In genomic region chr20:62121776-62122658, GRCh38 we compare ENCODE assay signal across 8 cellular contexts. TPM values are rescaled to one million over a fixed set of nuclear protein-coding genes. Genes with fewer than 3 reads are reported as not detected.
DNase-seq lines count a peak whose midpoint lies in the region; ATAC-seq and TF ChIP-seq lines count a peak whose summit lies in the region.

Gene LSM14B (plus strand): TSS chr20:62122475. CDS start chr20:62122667, 192 bp downstream.

- H3K4me3 Mint-ChIP-seq in activated T-cell treated with anti-CD3 and anti-CD28 coated beads, Interleukin-2, amount 50 U/mL, for 24 hours: peak within 1 kb of the TSS; percentile 84

- H3K36me3 ChIP-seq in mucosa of stomach (ENCODE audit: control insufficient read depth, insufficient read depth, low read length): peaks cover under 1% of the 10 kb centered on the region

- H3K9ac ChIP-seq in mucosa of stomach (ENCODE audit: low read length): peak within 1 kb of the TSS; percentile 72

- peaks cover 12% of the 10 kb centered on the region for H3K4me1 ChIP-seq in mucosa of stomach (ENCODE audit: control insufficient read depth, insufficient read depth, low read length)

- H3K9me3 ChIP-seq in mucosa of stomach (ENCODE audit: control insufficient read depth, low read length): no peaks in the 10 kb centered on the region

- peak; percentile 98 for DNase-seq in DMS53 (lab: John Stamatoyannopoulos, UW)
- DNase-seq in KG1 (lab: John Stamatoyannopoulos, UW): peak; percentile 90
- DNase-seq in activated T-cell treated with anti-CD3 and anti-CD28 coated beads, Interleukin-2, amount 50 U/mL, for 24 hours: peak; percentile 99
- peak; percentile 98 to 100 for DNase-seq in erythroblast (lab: John Stamatoyannopoulos, UW)
- peak; percentile 98 for DNase-seq in stimulated activated CD8-positive, alpha-beta memory T cell treated with anti-CD3 and anti-CD28 coated beads, Interleukin-4, amount 100 ng/mL, for 48 hours

- TF ChIP-seq POLR2A in erythroblast (IDR thresholded peaks at IDR 0.05; ENCODE audit: low read length): peak; percentile 67

- peak within 1 kb of the TSS; percentile 67 for H3K4me3 ChIP-seq in mucosa of stomach (ENCODE audit: low read length)

- H3K9me3 Mint-ChIP-seq in activated T-cell treated with anti-CD3 and anti-CD28 coated beads, Interleukin-2, amount 50 U/mL, for 24 hours: no peaks in the 10 kb centered on the region

- H3K27ac Mint-ChIP-seq in activated T-cell treated with anti-CD3 and anti-CD28 coated beads, Interleukin-2, amount 50 U/mL, for 24 hours: peak within 1 kb of the TSS; percentile 95

- ATAC-seq in GM21723 (IDR thresholded peaks at IDR 0.05; ENCODE audit: unreplicated experiment): peak; percentile 74

- peaks cover 23% of the 10 kb centered on the region for H3K27me3 ChIP-seq in mucosa of stomach (ENCODE audit: control insufficient read depth, insufficient read depth, low read length)

- H3K4me1 Mint-ChIP-seq in activated T-cell treated with anti-CD3 and anti-CD28 coated beads, Interleukin-2, amount 50 U/mL, for 24 hours (ENCODE audit: low read depth): peaks cover 58% of the 10 kb centered on the region

- no peaks in the 10 kb centered on the region for H3K27me3 Mint-ChIP-seq in activated T-cell treated with anti-CD3 and anti-CD28 coated beads, Interleukin-2, amount 50 U/mL, for 24 hours

- peaks cover 42% of the 10 kb centered on the region for H3K36me3 Mint-ChIP-seq in activated T-cell treated with anti-CD3 and anti-CD28 coated beads, Interleukin-2, amount 50 U/mL, for 24 hours (ENCODE audit: low read depth)

TF ChIP-seq in PFSK-1, 5 proteins besides CTCF, POLR2A, EP300 and RAD21:
- TF ChIP-seq FOXP2 (optimal IDR thresholded peaks at IDR 0.05; ENCODE audit: borderline replicate concordance, extremely low read depth, extremely low read length, insufficient read depth) (peak; percentile 85), POLR2AphosphoS5 (IDR thresholded peaks at IDR 0.05; ENCODE audit: low read depth, low read length) (peak; percentile 72; the same call in 1 of the 2 replicates), SIN3A (IDR thresholded peaks at IDR 0.05; ENCODE audit: borderline replicate concordance, insufficient read depth, low read length) (peak; percentile 95; the same call in 1 of the 2 replicates), TAF1 (IDR thresholded peaks at IDR 0.05; ENCODE audit: borderline replicate concordance, insufficient read depth, low read length) (peak; percentile 52; the same call in 1 of the 2 replicates), REST (IDR thresholded peaks at IDR 0.05; ENCODE audit: insufficient read depth in 1 of 2, low read depth in 2 of 2, low read length in 2 of 2) (no peak)
TF ChIP-seq in PFSK-1: peak in this region for 4.

RNA-seq across cellular contexts. Expression of gene LSM14B, which starts in this region (rescaled TPM):
- polyA plus RNA-seq in PFSK-1 (2012; ENCODE audit: insufficient read length, low read depth): 41.9 TPM

Comparison
In these comparisons a context has a peak if more than half of its experiments do, and no peak if none do; other contexts are left out.
1. Peak in every context shown above with its lines: DNase-seq, ATAC-seq and H3K4me3 ChIP-seq.